Comparison of ENCODE assay signal across 24 cellular contexts in genomic region chr17:75991396-75991795, GRCh38. TPM values are rescaled to one million over a fixed set of nuclear protein-coding genes. Genes with fewer than 3 reads are reported as not detected.
"Had no signal": no experiment of that assay in that cellular context is flagged by ENCODE, and none has a peak within 500 bp of the region (broad histone marks: within the 10 kb centered on the region; RNA-seq: fewer than 3 reads in every experiment).

No MANE protein-coding gene starts in this region.

- H3K4me3 Mint-ChIP-seq: immature natural killer cell, naive B cell, nephron, type B pancreatic cell had no signal

- H3K27me3 ChIP-seq: dorsolateral prefrontal cortex, gastroesophageal sphincter, right lobe of liver had no signal

- H3K36me3 Mint-ChIP-seq: naive B cell had no signal

- H3K4me3 ChIP-seq: dorsolateral prefrontal cortex, gastroesophageal sphincter, lung, psoas muscle, right lobe of liver had no signal

- H3K4me1 ChIP-seq: gastroesophageal sphincter, psoas muscle had no signal

- DNase-seq: effector memory CD4-positive, alpha-beta T cell; glutamatergic neuron; immature natural killer cell; left colon; left ventricle myocardium superior; mesendoderm; retina; stimulated activated CD4-positive, alpha-beta T cell treated with anti-CD3 and anti-CD28 coated beads, Interleukin-2, amount 100 ng/mL, for 24 hours; stimulated activated CD4-positive, alpha-beta T cell treated with anti-CD3 and anti-CD28 coated beads, Interleukin-4, amount 100 ng/mL, for 4 hours; stimulated activated naive CD4-positive, alpha-beta T cell had no signal

- ATAC-seq: esophagus mucosa, gastroesophageal sphincter, left colon, left ventricle myocardium superior, psoas muscle, right lobe of liver had no signal

- H3K27ac Mint-ChIP-seq: immature natural killer cell, nephron, type B pancreatic cell had no signal

- H3K9me3 Mint-ChIP-seq: immature natural killer cell, naive B cell, nephron, type B pancreatic cell had no signal

- H3K27me3 Mint-ChIP-seq: naive B cell, type B pancreatic cell had no signal

- H3K4me1 Mint-ChIP-seq: immature natural killer cell, nephron had no signal

- FAIRE-seq: colon, endometrium, urothelium cell line had no signal

- H3K9me3 ChIP-seq: gastroesophageal sphincter, psoas muscle, right lobe of liver had no signal

- H3K27ac ChIP-seq: dorsolateral prefrontal cortex, gastroesophageal sphincter, psoas muscle, right lobe of liver had no signal

RNA-seq across cellular contexts. Expression of gene EVPL, which starts 35.7 kb away (rescaled TPM):
- total RNA-seq: fibroblast of lung, osteoblast had no signal
- polyA plus RNA-seq: fibroblast of lung, immature natural killer cell had no signal
